ENCODE assay signal across 18 cellular contexts in genomic region chr17:51802544-51802943, GRCh38.
"Had no signal": no experiment of that assay in that cellular context is flagged by ENCODE, and none has a peak within 500 bp of the region (broad histone marks: within the 10 kb centered on the region; RNA-seq: fewer than 3 reads in every experiment).

No MANE protein-coding gene starts in this region.

- H3K9me3 ChIP-seq: pancreas had no signal

- H3K36me3 ChIP-seq: heart left ventricle, pancreas had no signal

- DNase-seq: effector CD8-positive, alpha-beta T cell; foreskin melanocyte; heart left ventricle; hippocampal formation; left colon; left ventricle myocardium superior; mesenchymal stem cell; midbrain; occipital lobe; pancreas; right cardiac atrium; small intestine; stimulated activated CD4-positive, alpha-beta T cell treated with anti-CD3 and anti-CD28 coated beads, Interleukin-12 subunit alpha, Interleukin-12 subunit beta, amount 100 ng/mL, for 4 hours; stimulated activated naive CD4-positive, alpha-beta T cell; trophoblast cell had no signal

- H3K27ac ChIP-seq: heart left ventricle, pancreas had no signal

- H3K4me1 ChIP-seq: heart left ventricle had no signal

- H3K4me3 Mint-ChIP-seq: natural killer cell treated with Interleukin-12 subunit alpha and Interleukin-12 subunit beta and Interleukin-15 and Interleukin-18, amount 100 ng/mL, for 72 hours had no signal

- H3K9me3 Mint-ChIP-seq: natural killer cell treated with Interleukin-12 subunit alpha and Interleukin-12 subunit beta and Interleukin-15 and Interleukin-18, amount 100 ng/mL, for 72 hours had no signal

- ATAC-seq: heart left ventricle; left colon; left ventricle myocardium superior; natural killer cell treated with Interleukin-12 subunit alpha and Interleukin-12 subunit beta and Interleukin-15 and Interleukin-18, amount 100 ng/mL, for 72 hours; pancreas; right cardiac atrium had no signal

- H3K27me3 ChIP-seq: heart left ventricle, pancreas had no signal

- H3K4me3 ChIP-seq: heart left ventricle, lung, pancreas had no signal

- H3K27ac Mint-ChIP-seq: natural killer cell treated with Interleukin-12 subunit alpha and Interleukin-12 subunit beta and Interleukin-15 and Interleukin-18, amount 100 ng/mL, for 72 hours; progenitor cell of endocrine pancreas had no signal

- H3K36me3 Mint-ChIP-seq: natural killer cell treated with Interleukin-12 subunit alpha and Interleukin-12 subunit beta and Interleukin-15 and Interleukin-18, amount 100 ng/mL, for 72 hours had no signal
